ENCODE assay signal across 9 cellular contexts in the genomic region with DNA sequence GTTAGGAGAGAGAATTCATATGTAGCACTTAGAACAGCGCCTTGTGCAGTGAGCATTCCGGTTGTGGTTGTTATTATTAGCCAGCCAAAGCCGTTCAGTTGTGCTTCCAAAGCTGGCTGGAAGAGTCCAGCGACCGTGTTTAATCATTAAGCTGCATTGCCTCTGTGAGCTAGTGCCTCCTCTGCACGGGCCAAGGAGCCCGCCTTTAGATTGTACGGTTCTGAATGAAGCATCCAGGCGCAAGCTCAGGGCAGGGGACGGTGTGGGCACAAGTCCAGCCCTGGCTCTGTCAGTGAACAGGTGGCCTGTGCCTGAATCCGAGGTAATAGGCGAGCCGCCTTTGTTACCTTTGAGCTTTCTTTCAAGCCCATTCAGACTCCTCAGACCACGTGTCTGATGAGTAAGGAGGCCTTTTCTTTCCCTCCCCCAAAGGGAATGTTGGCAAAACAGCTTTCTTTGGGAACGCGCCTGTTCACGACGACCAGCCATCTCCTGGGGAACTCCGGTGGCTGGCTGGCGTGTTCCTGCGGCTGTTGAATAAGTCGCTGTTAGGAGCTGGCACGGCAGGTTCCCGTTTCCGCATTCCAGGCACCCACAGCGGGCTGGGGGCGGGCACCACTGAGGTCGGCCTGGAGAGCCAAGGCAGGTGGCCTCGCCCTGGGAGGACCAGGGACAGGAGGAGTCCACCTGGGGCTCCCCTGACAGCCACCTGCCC. TPM values are rescaled to one million over a fixed set of nuclear protein-coding genes. Genes with fewer than 3 reads are reported as not detected.
DNase-seq lines count a peak whose midpoint lies in the region; ATAC-seq and TF ChIP-seq lines count a peak whose summit lies in the region.
"Had no signal": no experiment of that assay in that cellular context is flagged by ENCODE, and none has a peak within 500 bp of the region (broad histone marks: within the 10 kb centered on the region; RNA-seq: fewer than 3 reads in every experiment).

No MANE protein-coding gene starts in this region.

- no peak overlapping the region for H3K9ac ChIP-seq in fibroblast of lung (ENCODE audit: insufficient read depth, low read length)

- peak overlapping the region; percentile 77 for H3K4me2 ChIP-seq in fibroblast of lung (ENCODE audit: extremely low read depth, insufficient read depth, low read length)

- DNase-seq in activated CD4-positive, alpha-beta T cell treated with anti-CD3 and anti-CD28 coated beads, Interleukin-2, amount 50 U/mL, for 1 hour, result peak; percentile 1
- DNase-seq in activated CD4-positive, alpha-beta T cell treated with anti-CD3 and anti-CD28 coated beads, Interleukin-2, amount 10 ng/mL, durations not matched to agents 7 days and 5 days, result no peak
- DNase-seq in HuH-7.5 (ENCODE audit: low spot score) (peak; percentile 66), Panc1 (ENCODE audit: low read depth, low spot score) (peak; percentile 47), fibroblast of lung (ENCODE audit: low read depth in 2 of 2) (peak; percentile 66 to 88), NCI-H1930 (lab: John Stamatoyannopoulos, UW) (no peak)

- H3K4me3 Mint-ChIP-seq in activated CD4-positive, alpha-beta T cell treated with anti-CD3 and anti-CD28 coated beads, Interleukin-2, amount 10 ng/mL, durations not matched to agents 7 days and 5 days, result no peak overlapping the region

- peaks cover 5% of the 10 kb centered on the region for H3K36me3 Mint-ChIP-seq in activated CD4-positive, alpha-beta T cell treated with anti-CD3 and anti-CD28 coated beads, Interleukin-2, amount 10 ng/mL, durations not matched to agents 7 days and 5 days (ENCODE audit: low read depth)

- H3K36me3 ChIP-seq in Panc1 (ENCODE audit: control insufficient read depth, insufficient read depth, low read length) (no peaks in the 10 kb centered on the region), fibroblast of lung (ENCODE audit: control insufficient read depth, insufficient read depth, low read length) (no peaks in the 10 kb centered on the region), muscle layer of duodenum (ENCODE audit: control insufficient read depth in 1 of 2, insufficient read depth in 2 of 2, low read length in 2 of 2) (peaks cover 0 to 8% of the 10 kb centered on the region in 2 donors)

- intact Hi-C loops in Panc1 (cut with micrococcal nuclease; ENCODE audit: unreplicated experiment), result no loop called here

- ATAC-seq in Panc1 (peak; percentile 87), GM21717 (IDR thresholded peaks at IDR 0.05; ENCODE audit: unreplicated experiment) (no peak)

- H3K27ac ChIP-seq in Panc1 (ENCODE audit: low read length), result peak overlapping the region; percentile 96
- H3K27ac ChIP-seq in fibroblast of lung (ENCODE audit: insufficient read depth, low read length), result peak overlapping the region; percentile 62
- peak overlapping the region; percentile 72 for H3K27ac ChIP-seq in muscle layer of duodenum (ENCODE audit: low read length)

- TF ChIP-seq CTCF in Panc1 (IDR thresholded peaks at IDR 0.05) (no peak), fibroblast of lung (conservative IDR thresholded peaks at IDR 0.05 in 1 of 2, IDR thresholded peaks at IDR 0.05 in 1 of 2; ENCODE audit: low read depth in 1 of 2, low read length in 2 of 2) (peak; percentile 6 to 23)

- H3K4me1 ChIP-seq in Panc1 (ENCODE audit: control insufficient read depth, insufficient read depth, low read length) (peaks cover 35% of the 10 kb centered on the region), fibroblast of lung (ENCODE audit: control insufficient read depth, extremely low read depth, insufficient read depth, low read length) (peaks cover 3% of the 10 kb centered on the region), muscle layer of duodenum (ENCODE audit: control insufficient read depth in 1 of 2, insufficient read depth in 2 of 2, low read length in 2 of 2) (peaks cover 8 to 10% of the 10 kb centered on the region in 2 donors)

- peaks cover 8% of the 10 kb centered on the region for H3K4me1 Mint-ChIP-seq in activated CD4-positive, alpha-beta T cell treated with anti-CD3 and anti-CD28 coated beads, Interleukin-2, amount 10 ng/mL, durations not matched to agents 7 days and 5 days

- CTCF ChIA-PET in activated CD4-positive, alpha-beta T cell treated with anti-CD3 and anti-CD28 coated beads, Interleukin-2, amount 10 ng/mL, durations not matched to agents 7 days and 5 days (lab: Charles Lee), result interaction anchor here (0.5 to 1.5 kb wide), 4 partner anchors 22 to 1709 kb away, joined by 3 to 5 read pairs (median 4); no protein-coding TSS in a partner anchor
- CTCF ChIA-PET in Panc1 (lab: Charles Lee), result interaction anchor here (0.5 to 1.7 kb wide), 6 partner anchors 25 to 210 kb away, joined by 3 to 12 read pairs (median 4); partner anchors contain the start of genes SIPA1L3 and WDR87

- H3K79me2 ChIP-seq in fibroblast of lung (ENCODE audit: control insufficient read depth, insufficient read depth, low read length), result peaks cover 30% of the 10 kb centered on the region

- no peaks in the 10 kb centered on the region for H3K27me3 ChIP-seq in Panc1 (ENCODE audit: control insufficient read depth, insufficient read depth, low read length)
- no peaks in the 10 kb centered on the region for H3K27me3 ChIP-seq in fibroblast of lung (ENCODE audit: control insufficient read depth, insufficient read depth, low read length)
- no peaks in the 10 kb centered on the region for H3K27me3 ChIP-seq in muscle layer of duodenum (ENCODE audit: low read depth, low read length)

- H3K27ac Mint-ChIP-seq in activated CD4-positive, alpha-beta T cell treated with anti-CD3 and anti-CD28 coated beads, Interleukin-2, amount 10 ng/mL, durations not matched to agents 7 days and 5 days, result no peak overlapping the region
- H3K27ac Mint-ChIP-seq: activated naive CD8-positive, alpha-beta T cell had no signal

- H3K4me3 ChIP-seq in Panc1 (ENCODE audit: low read depth in 2 of 2, low read length in 2 of 2) (peak overlapping the region; percentile 53 to 74), fibroblast of lung (replicated peaks in 1 of 4; ENCODE audit: control extremely low read depth in 1 of 4, insufficient read depth in 1 of 4, low read depth in 3 of 4, low read length in 4 of 4) (peak overlapping the region; percentile 2 to 49 (median 12)), muscle layer of duodenum (ENCODE audit: low read depth in 1 of 2, low read length in 2 of 2) (peak overlapping the region; percentile 46 to 47)

- H3K9me3 ChIP-seq in Panc1 (ENCODE audit: control insufficient read depth, insufficient read depth, low read depth, low read length) (peaks cover 21% of the 10 kb centered on the region; the same call in 1 of the 2 replicates), fibroblast of lung (ENCODE audit: control insufficient read depth, insufficient read depth, low read depth, low read length) (no peaks in the 10 kb centered on the region), muscle layer of duodenum (ENCODE audit: control insufficient read depth in 1 of 2, low read length in 2 of 2) (peaks cover 6 to 10% of the 10 kb centered on the region in 2 donors)

- H3K27me3 Mint-ChIP-seq in activated CD4-positive, alpha-beta T cell treated with anti-CD3 and anti-CD28 coated beads, Interleukin-2, amount 10 ng/mL, durations not matched to agents 7 days and 5 days, result no peaks in the 10 kb centered on the region
- H3K27me3 Mint-ChIP-seq: activated naive CD8-positive, alpha-beta T cell had no signal

- H4K20me1 ChIP-seq in fibroblast of lung (ENCODE audit: control insufficient read depth, extremely low read depth, insufficient read depth, low read length), result no peaks in the 10 kb centered on the region

- TSS peak; percentile 96 for BruUV-seq in Panc1 (replicated peaks; lab: Mats Ljungman, UMichigan)

- POLR2A ChIA-PET in activated CD4-positive, alpha-beta T cell treated with anti-CD3 and anti-CD28 coated beads, Interleukin-2, amount 10 ng/mL, durations not matched to agents 7 days and 5 days (lab: Charles Lee), result no interaction called here
- POLR2A ChIA-PET in Panc1 (lab: Charles Lee), result interaction anchor here (0.6 to 1.0 kb wide), 9 partner anchors 9 to 442 kb away, joined by 3 to 7 read pairs (median 4); partner anchors contain the start of genes PSMD8, SIPA1L3 and WDR87

- in situ Hi-C loops in Panc1 (cut with HindIII; ENCODE audit: low pct_unique_long_range_greater_than_20kb, low sequenced_read_pairs), result no loop called here

- H3K9me3 Mint-ChIP-seq in activated CD4-positive, alpha-beta T cell treated with anti-CD3 and anti-CD28 coated beads, Interleukin-2, amount 10 ng/mL, durations not matched to agents 7 days and 5 days, result peaks cover 22% of the 10 kb centered on the region

- H2AFZ ChIP-seq in fibroblast of lung (ENCODE audit: low read length), result peak overlapping the region; percentile 31

RNA-seq across cellular contexts. Expression of gene SIPA1L3, which starts 25.1 kb away (rescaled TPM):
- 10 to 100 TPM; 17.1 to 25.0 TPM for total RNA-seq in activated CD4-positive, alpha-beta T cell treated with anti-CD3 and anti-CD28 coated beads, Interleukin-2, amount 10 ng/mL, durations not matched to agents 7 days and 5 days
- total RNA-seq in Panc1 (2021; ENCODE audit: unreplicated experiment) (66.3 TPM), fibroblast of lung (4.9 and 10.1 TPM in 2 replicates)
- 49.7 TPM for polyA plus RNA-seq in Panc1 (2012; ENCODE audit: insufficient read length)
- polyA plus RNA-seq in fibroblast of lung, result 3.7 and 6.2 TPM in 2 replicates
- 5.2 and 8.1 TPM in 2 replicates for polyA plus RNA-seq in fibroblast of lung (2012)
- polyA minus RNA-seq in fibroblast of lung (ENCODE audit: low replicate concordance), result 73.8 and 98.8 TPM in 2 replicates

RNA-seq across cellular contexts. Expression of gene WDR87, which starts 25.7 kb away (rescaled TPM):
- total RNA-seq in activated CD4-positive, alpha-beta T cell treated with anti-CD3 and anti-CD28 coated beads, Interleukin-2, amount 10 ng/mL, durations not matched to agents 7 days and 5 days, result not detected
- total RNA-seq in Panc1 (2021; ENCODE audit: unreplicated experiment), result not detected
- polyA plus RNA-seq in Panc1 (2012; ENCODE audit: insufficient read length), result not detected
- not detected in 2 replicates for total RNA-seq in fibroblast of lung
- polyA plus RNA-seq in fibroblast of lung, result not detected in 2 replicates
- not detected in 2 replicates for polyA plus RNA-seq in fibroblast of lung (2012)
- polyA minus RNA-seq in fibroblast of lung (ENCODE audit: low replicate concordance), result not detected in 2 replicates

Comparison
In these comparisons a context has a peak if more than half of its experiments do, and no peak if none do; other contexts are left out.
1. DNase-seq: peak in activated CD4-positive, alpha-beta T cell treated with anti-CD3 and anti-CD28 coated beads, Interleukin-2, amount 50 U/mL, for 1 hour (single experiment), HuH-7.5 (single experiment), Panc1 (single experiment) and fibroblast of lung (2 of 2); none in activated CD4-positive, alpha-beta T cell treated with anti-CD3 and anti-CD28 coated beads, Interleukin-2, amount 10 ng/mL, durations not matched to agents 7 days and 5 days (single experiment) and NCI-H1930 (0 of 2).
2. H3K4me3 ChIP-seq: peak in every context shown above with its lines; median percentile 64 in Panc1; 46 in muscle layer of duodenum; 12 in fibroblast of lung.
3. Peak in every context shown above with its lines, with median percentiles within 50 percentile points of each other: H3K27ac ChIP-seq.